ENCODE assay signal across 18 cellular contexts in the genomic region with DNA sequence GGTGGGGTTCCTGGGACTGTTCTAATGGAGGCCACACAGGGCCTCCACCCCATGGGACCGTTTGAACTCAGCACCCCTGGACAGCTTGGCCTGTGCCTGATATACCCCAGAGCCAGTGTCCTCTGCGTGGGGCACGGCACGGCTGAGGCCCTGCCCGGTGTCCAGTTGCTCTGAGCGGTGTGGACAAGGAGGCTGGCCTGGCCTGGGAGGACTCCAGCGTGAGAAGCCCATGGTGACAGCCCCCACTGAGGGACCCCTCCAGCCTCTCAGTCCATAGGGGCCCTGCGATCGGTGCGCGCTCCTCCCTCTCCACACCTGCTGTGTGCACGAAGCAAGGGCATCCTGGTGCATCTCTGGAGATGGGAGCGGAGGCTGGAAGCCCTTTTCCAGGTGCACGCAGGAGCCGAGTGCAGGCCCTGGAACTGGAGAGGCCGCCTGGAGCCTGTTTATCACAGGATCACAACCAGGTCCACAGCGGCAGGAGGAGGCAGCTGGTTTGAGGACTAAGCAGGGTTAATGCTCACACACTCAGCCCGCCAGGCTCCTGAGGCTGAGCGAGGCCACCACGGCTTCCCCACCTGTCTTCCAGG.
DNase-seq lines count a peak whose midpoint lies in the region; ATAC-seq, FAIRE-seq and TF ChIP-seq lines count a peak whose summit lies in the region.
"Had no signal": no experiment of that assay in that cellular context is flagged by ENCODE, and none has a peak within 500 bp of the region (broad histone marks: within the 10 kb centered on the region; RNA-seq: fewer than 3 reads in every experiment).

No MANE protein-coding gene starts in this region.

- no peaks in the 10 kb centered on the region for H3K36me3 ChIP-seq in Panc1 (ENCODE audit: control insufficient read depth, insufficient read depth, low read length)
- H3K36me3 ChIP-seq in left lung = no peaks in the 10 kb centered on the region
- H3K36me3 ChIP-seq: BLaER1 treated with 17β-estradiol and CSF1 and Interleukin-3, amounts not matched to agents 10 nM and 100 nM had no signal

- H3K27ac Mint-ChIP-seq in type B pancreatic cell = no peak overlapping the region
- H3K27ac Mint-ChIP-seq: CD8-positive, alpha-beta T cell had no signal

- H3K27ac ChIP-seq in Panc1 (ENCODE audit: low read length) = no peak overlapping the region
- H3K27ac ChIP-seq in left lung = no peak overlapping the region
- H3K27ac ChIP-seq: BLaER1 treated with 17β-estradiol and CSF1 and Interleukin-3, amounts not matched to agents 10 nM and 100 nM; HL-60; RWPE1 had no signal

- no peaks in the 10 kb centered on the region for H3K4me1 ChIP-seq in Panc1 (ENCODE audit: control insufficient read depth, insufficient read depth, low read length)
- H3K4me1 ChIP-seq in left lung = no peaks in the 10 kb centered on the region
- H3K4me1 ChIP-seq: BLaER1 treated with 17β-estradiol and CSF1 and Interleukin-3, amounts not matched to agents 10 nM and 100 nM had no signal

- CTCF ChIA-PET in Panc1 (lab: Charles Lee) = no interaction called here

- no peaks in the 10 kb centered on the region for H3K9me3 Mint-ChIP-seq in type B pancreatic cell
- H3K9me3 Mint-ChIP-seq: CD8-positive, alpha-beta T cell had no signal

- no peak for FAIRE-seq in D721Med (lab: Jason Lieb, UNC)
- FAIRE-seq: HTR-8/SVneo had no signal

- H3K4me1 Mint-ChIP-seq in type B pancreatic cell (ENCODE audit: unreplicated experiment) = peaks cover 5% of the 10 kb centered on the region

- H3K4me3 Mint-ChIP-seq in type B pancreatic cell = no peak overlapping the region
- H3K4me3 Mint-ChIP-seq: CD8-positive, alpha-beta T cell had no signal

- in situ Hi-C loops in Panc1 (cut with HindIII; ENCODE audit: low pct_unique_long_range_greater_than_20kb, low sequenced_read_pairs) = no loop called here

- BruUV-seq in Panc1 (replicated peaks; lab: Mats Ljungman, UMichigan) = no TSS peak

- intact Hi-C loops in Panc1 (cut with micrococcal nuclease; ENCODE audit: unreplicated experiment) (no loop called here), left lung (cut with DNase I) (no loop called here)

- H3K27me3 Mint-ChIP-seq in type B pancreatic cell = no peaks in the 10 kb centered on the region

- DNase-seq in D721Med (ENCODE audit: insufficient read length, low spot score) = peak; percentile 32
- DNase-seq in Panc1 (ENCODE audit: low read depth, low spot score) = no peak
- peak; percentile 19 to 69 for DNase-seq in left lung
- peak; percentile 59 for DNase-seq in type B pancreatic cell (ENCODE audit: extremely low spot score, unreplicated experiment)
- DNase-seq in GDM1 (lab: John Stamatoyannopoulos, UW) = no peak
- DNase-seq in MV-4-11 (lab: John Stamatoyannopoulos, UW) = no peak
- no peak for DNase-seq in activated CD4-positive, alpha-beta T cell treated with anti-CD3 and anti-CD28 coated beads, Interleukin-2, amount 50 U/mL, for 48 hours
- DNase-seq: Calu3, NCI-H187 treated with DMSO at 0.1 percent for 48 hours, NCI-H2227 treated with DMSO at 0.1 percent for 48 hours, NCI-H510A treated with DMSO at 0.1 percent for 48 hours, NCI-H82, SIG-M5 had no signal

- POLR2A ChIA-PET in Panc1 (lab: Charles Lee) = no interaction called here

- no peak for TF ChIP-seq CTCF in D721Med (IDR thresholded peaks at IDR 0.05; ENCODE audit: insufficient read depth, missing control alignments)
- no peak for TF ChIP-seq CTCF in Panc1 (IDR thresholded peaks at IDR 0.05)
- TF ChIP-seq CTCF in left lung (IDR thresholded peaks at IDR 0.05) = no peak
- TF ChIP-seq CTCF in type B pancreatic cell (conservative IDR thresholded peaks at IDR 0.05) = no peak

- H3K9me3 ChIP-seq in Panc1 (ENCODE audit: control insufficient read depth, insufficient read depth, low read depth, low read length) (no peaks in the 10 kb centered on the region), left lung (no peaks in the 10 kb centered on the region)

- no peaks in the 10 kb centered on the region for H3K27me3 ChIP-seq in Panc1 (ENCODE audit: control insufficient read depth, insufficient read depth, low read length)
- H3K27me3 ChIP-seq in left lung = no peaks in the 10 kb centered on the region
- H3K27me3 ChIP-seq: BLaER1 treated with 17β-estradiol and CSF1 and Interleukin-3, amounts not matched to agents 10 nM and 100 nM had no signal

- ATAC-seq in Panc1 (0 out of 2 replicates have a peak, but pooled peaks have one; percentile 46), left lung (no peak)
- ATAC-seq: CD8-positive, alpha-beta T cell had no signal

- H3K4me3 ChIP-seq in Panc1 (ENCODE audit: low read depth in 2 of 2, low read length in 2 of 2) (no peak overlapping the region), left lung (no peak overlapping the region)
- H3K4me3 ChIP-seq: BLaER1 treated with 17β-estradiol and CSF1 and Interleukin-3, amounts not matched to agents 10 nM and 100 nM had no signal

- no peaks in the 10 kb centered on the region for H3K36me3 Mint-ChIP-seq in type B pancreatic cell
- H3K36me3 Mint-ChIP-seq: CD8-positive, alpha-beta T cell had no signal

Comparison
In these comparisons a context has a peak if more than half of its experiments do, and no peak if none do; other contexts are left out.
1. DNase-seq: peak in D721Med (single experiment), left lung (2 of 2) and type B pancreatic cell (single experiment); none in Panc1 (single experiment), GDM1 (single experiment), MV-4-11 (single experiment) and activated CD4-positive, alpha-beta T cell treated with anti-CD3 and anti-CD28 coated beads, Interleukin-2, amount 50 U/mL, for 48 hours (0 of 2).